Comparison of ENCODE assay signal across 1 cellular context in genomic region chr17:41530062-41531048, GRCh38.
TF ChIP-seq lines count a peak whose summit lies in the region.

No MANE protein-coding gene starts in this region.

TF ChIP-seq in K562, 482 proteins besides CTCF, POLR2A, EP300 and RAD21 (continued from another document and continues in another):
- TF ChIP-seq CHD1 (IDR thresholded peaks at IDR 0.05; ENCODE audit: low read length), result no peak
- TF ChIP-seq ZNF280A (IDR thresholded peaks at IDR 0.05; ENCODE audit: low read depth, partially characterized antibody), result no peak
- no peak for TF ChIP-seq ZNF407 (IDR thresholded peaks at IDR 0.05; ENCODE audit: low read depth)
- 0 out of 2 replicates have a peak, but pooled peaks have one; percentile 9 for TF ChIP-seq ZNF133 (CRISPR knock-in tag; IDR thresholded peaks at IDR 0.05)
- peak; percentile 48; the same call in 1 of the 2 replicates for TF ChIP-seq RB1 (IDR thresholded peaks at IDR 0.05; ENCODE audit: low read depth)
- 0 out of 2 replicates have a peak, but pooled peaks have one; percentile 57 for TF ChIP-seq NFXL1 (CRISPR knock-in tag; IDR thresholded peaks at IDR 0.05)
- TF ChIP-seq PHF8 (IDR thresholded peaks at IDR 0.05; ENCODE audit: borderline replicate concordance, low read length), result no peak; the same call in 1 of the 2 replicates
- TF ChIP-seq ZNF830 (CRISPR knock-in tag; IDR thresholded peaks at IDR 0.05), result no peak
- no peak for TF ChIP-seq HEY1 (CRISPR knock-in tag; IDR thresholded peaks at IDR 0.05; ENCODE audit: borderline replicate concordance)
- TF ChIP-seq NR0B1 (IDR thresholded peaks at IDR 0.05; ENCODE audit: partially characterized antibody), result no peak
- no peak for TF ChIP-seq ZC3H4 (CRISPR knock-in tag; IDR thresholded peaks at IDR 0.05; ENCODE audit: borderline replicate concordance)
- TF ChIP-seq ARID3A (IDR thresholded peaks at IDR 0.05; ENCODE audit: borderline replicate concordance, low read depth, low read length), result peak; percentile 59
- TF ChIP-seq DEAF1 (CRISPR knock-in tag; IDR thresholded peaks at IDR 0.05), result peak; percentile 37; the same call in 1 of the 2 replicates
- peak; percentile 6 to 92; a peak in 2 of 4 replicates for TF ChIP-seq RCOR1 (IDR thresholded peaks at IDR 0.05; ENCODE audit: borderline replicate concordance in 1 of 2, low read depth in 2 of 2, low read length in 2 of 2)
- peak; percentile 57 for TF ChIP-seq ZNF766 (CRISPR knock-in tag; conservative IDR thresholded peaks at IDR 0.05)
- no peak; the same call in 1 of the 2 replicates for TF ChIP-seq TCF15 (CRISPR knock-in tag; IDR thresholded peaks at IDR 0.05)
- no peak for TF ChIP-seq THAP7 (CRISPR knock-in tag; IDR thresholded peaks at IDR 0.05)
- no peak for TF ChIP-seq FOXK1 (CRISPR knock-in tag; IDR thresholded peaks at IDR 0.05; ENCODE audit: borderline replicate concordance)
- no peak for TF ChIP-seq CREBBP (IDR thresholded peaks at IDR 0.05; ENCODE audit: low read depth, low read length)
- no peak for TF ChIP-seq PCBP2 (IDR thresholded peaks at IDR 0.05; ENCODE audit: low read depth, low read length, poor library complexity, severe bottlenecking)
- TF ChIP-seq NCOA4 (IDR thresholded peaks at IDR 0.05; ENCODE audit: partially characterized antibody), result no peak
- no peak for TF ChIP-seq SREBF2 (CRISPR knock-in tag; IDR thresholded peaks at IDR 0.05)
- no peak for TF ChIP-seq ZHX1 (conservative IDR thresholded peaks at IDR 0.05; ENCODE audit: low read length)
- TF ChIP-seq LCOR (CRISPR knock-in tag; IDR thresholded peaks at IDR 0.05), result no peak
- peak in 1 of 2 experiments; percentile 81; a peak in 2 of 4 replicates for TF ChIP-seq CSDE1 (IDR thresholded peaks at IDR 0.05)
- no peak for TF ChIP-seq MCM3 (IDR thresholded peaks at IDR 0.05)
- TF ChIP-seq GATAD2A (IDR thresholded peaks at IDR 0.05), result peak; percentile 63
- TF ChIP-seq AFF1 (IDR thresholded peaks at IDR 0.05; ENCODE audit: low read depth in 1 of 2, partially characterized antibody in 2 of 2), result peak in 1 of 2 experiments; percentile 68
- no peak for TF ChIP-seq ZNF408 (CRISPR knock-in tag; IDR thresholded peaks at IDR 0.05; ENCODE audit: low read depth)
- TF ChIP-seq TAF7 (tag; IDR thresholded peaks at IDR 0.05), result no peak
- no peak for TF ChIP-seq POLR2H (tag; IDR thresholded peaks at IDR 0.05; ENCODE audit: low read depth)
- TF ChIP-seq TAL1 (IDR thresholded peaks at IDR 0.05), result peak; percentile 39
- TF ChIP-seq ARHGAP35 (IDR thresholded peaks at IDR 0.05; ENCODE audit: partially characterized antibody), result no peak
